Comparison of ENCODE assay signal across 13 cellular contexts in the genomic region with DNA sequence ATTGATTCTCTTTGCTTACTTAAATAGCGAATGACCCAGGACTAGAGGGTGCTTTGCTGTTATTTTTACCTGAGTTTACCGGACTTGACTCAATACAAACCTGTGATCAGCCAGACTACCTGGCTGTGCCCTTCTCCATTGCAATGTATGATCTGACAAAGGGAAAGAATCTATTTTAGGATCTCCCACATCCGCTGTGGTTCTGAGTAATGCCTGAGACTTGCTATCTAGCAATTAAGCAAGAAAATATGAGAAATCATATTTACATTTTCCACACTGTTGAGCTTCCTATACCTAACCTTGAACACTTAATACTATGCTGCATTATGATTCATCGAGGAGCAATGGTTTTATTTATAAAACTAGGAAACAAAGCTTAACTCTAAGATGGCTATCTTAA.
DNase-seq lines count a peak whose midpoint lies in the region; ATAC-seq and TF ChIP-seq lines count a peak whose summit lies in the region.
"Had no signal": no experiment of that assay in that cellular context is flagged by ENCODE, and none has a peak within 500 bp of the region (broad histone marks: within the 10 kb centered on the region; RNA-seq: fewer than 3 reads in every experiment).

No MANE protein-coding gene starts in this region.

- peaks cover 10% of the 10 kb centered on the region for H3K27me3 Mint-ChIP-seq in Calu3 (ENCODE audit: unreplicated experiment)
- H3K27me3 Mint-ChIP-seq: activated naive CD4-positive, alpha-beta T cell treated with anti-CD3 and anti-CD28 coated beads, Interleukin-2, amount 10 ng/mL, durations not matched to agents 7 days and 5 days had no signal

- no peaks in the 10 kb centered on the region for H3K36me3 ChIP-seq in WERI-Rb-1
- H3K36me3 ChIP-seq: vagina had no signal

- no peak overlapping the region for H3K4me3 ChIP-seq in WERI-Rb-1 (ENCODE audit: low read depth, low read length)
- H3K4me3 ChIP-seq: vagina had no signal

- H3K9me3 ChIP-seq in WERI-Rb-1 (ENCODE audit: severe bottlenecking), result no peaks in the 10 kb centered on the region
- H3K9me3 ChIP-seq: vagina had no signal

- TF ChIP-seq CTCF in Calu3 (IDR thresholded peaks at IDR 0.05; ENCODE audit: unreplicated experiment), result no peak
- TF ChIP-seq CTCF in WERI-Rb-1 (IDR thresholded peaks at IDR 0.05; ENCODE audit: low read depth, low read length), result no peak

- peaks cover 10% of the 10 kb centered on the region for H3K9me3 Mint-ChIP-seq in Calu3 (ENCODE audit: low read depth, unreplicated experiment)
- H3K9me3 Mint-ChIP-seq: activated naive CD4-positive, alpha-beta T cell treated with anti-CD3 and anti-CD28 coated beads, Interleukin-2, amount 10 ng/mL, durations not matched to agents 7 days and 5 days had no signal

- H3K4me3 Mint-ChIP-seq in Calu3 (ENCODE audit: low read depth, unreplicated experiment), result no peak overlapping the region
- H3K4me3 Mint-ChIP-seq: activated naive CD4-positive, alpha-beta T cell treated with anti-CD3 and anti-CD28 coated beads, Interleukin-2, amount 10 ng/mL, durations not matched to agents 7 days and 5 days; B cell had no signal

- no peaks in the 10 kb centered on the region for H3K4me1 Mint-ChIP-seq in Calu3 (ENCODE audit: low read depth, unreplicated experiment)
- H3K4me1 Mint-ChIP-seq: activated naive CD4-positive, alpha-beta T cell treated with anti-CD3 and anti-CD28 coated beads, Interleukin-2, amount 10 ng/mL, durations not matched to agents 7 days and 5 days; B cell had no signal

- CTCF ChIA-PET in Calu3 (lab: Charles Lee), result interaction anchor here (0.6 to 0.7 kb wide), 2 partner anchors 7 to 172 kb away, joined by 3 to 4 read pairs; no protein-coding TSS in a partner anchor

- intact Hi-C loops in Calu3 (cut with micrococcal nuclease; ENCODE audit: unreplicated experiment), result no loop called here

- H3K27me3 ChIP-seq in WERI-Rb-1 (ENCODE audit: insufficient read depth, low read depth, severe bottlenecking), result no peaks in the 10 kb centered on the region
- H3K27me3 ChIP-seq: vagina had no signal

- no peak overlapping the region for H3K27ac Mint-ChIP-seq in Calu3 (ENCODE audit: unreplicated experiment)
- H3K27ac Mint-ChIP-seq: activated naive CD4-positive, alpha-beta T cell treated with anti-CD3 and anti-CD28 coated beads, Interleukin-2, amount 10 ng/mL, durations not matched to agents 7 days and 5 days; B cell had no signal

- no peak for ATAC-seq in HG02623 (IDR thresholded peaks at IDR 0.05; ENCODE audit: unreplicated experiment)

- no TSS peak for BruUV-seq in Calu3 (replicated peaks; lab: Mats Ljungman, UMichigan)

- no peak overlapping the region for H3K27ac ChIP-seq in WERI-Rb-1
- H3K27ac ChIP-seq: vagina had no signal

- DNase-seq in ELR (ENCODE audit: low read depth), result peak; percentile 69
- DNase-seq in LHCN-M2 (ENCODE audit: low read depth), result peak; percentile 82
- DNase-seq in amniotic stem cell (lab: John Stamatoyannopoulos, UW), result peak; percentile 43
- peak; percentile 93 for DNase-seq in iris pigment epithelial cell (ENCODE audit: low read depth)
- DNase-seq in Calu3, result no peak
- DNase-seq in WERI-Rb-1, result no peak
- no peak for DNase-seq in activated effector memory CD4-positive, alpha-beta T cell treated with anti-CD3 and anti-CD28 coated beads, Interleukin-2, amount 50 U/mL, for 16 hours
- DNase-seq: activated naive CD4-positive, alpha-beta T cell treated with anti-CD3 and anti-CD28 coated beads, Interleukin-2, amount 10 ng/mL, durations not matched to agents 7 days and 5 days; erythroblast; NCI-H2171 treated with DMSO at 0.1 percent for 48 hours had no signal

- H3K36me3 Mint-ChIP-seq in Calu3 (ENCODE audit: insufficient read depth, unreplicated experiment), result no peaks in the 10 kb centered on the region
- H3K36me3 Mint-ChIP-seq: activated naive CD4-positive, alpha-beta T cell treated with anti-CD3 and anti-CD28 coated beads, Interleukin-2, amount 10 ng/mL, durations not matched to agents 7 days and 5 days had no signal

Comparison
In these comparisons a context has a peak if more than half of its experiments do, and no peak if none do; other contexts are left out.
1. DNase-seq: peak in ELR (single experiment), LHCN-M2 (single experiment), amniotic stem cell (single experiment) and iris pigment epithelial cell (single experiment); none in Calu3 (single experiment), WERI-Rb-1 (single experiment) and activated effector memory CD4-positive, alpha-beta T cell treated with anti-CD3 and anti-CD28 coated beads, Interleukin-2, amount 50 U/mL, for 16 hours (single experiment).